1 cellular context compared by ENCODE assay signal in genomic region chr11:77036398-77036797, GRCh38.
TF ChIP-seq lines count a peak whose summit lies in the region.

No MANE protein-coding gene starts in this region.

TF ChIP-seq in HepG2, 621 proteins besides CTCF, POLR2A, EP300 and RAD21 (continued from another document and continues in another):
- TF ChIP-seq ZBTB40 (IDR thresholded peaks at IDR 0.05) (no peak), ZBTB40 (CRISPR knock-in tag; IDR thresholded peaks at IDR 0.05) (no peak), SOX5 (CRISPR knock-in tag; IDR thresholded peaks at IDR 0.05; ENCODE audit: borderline replicate concordance) (peak; percentile 80), ZNF275 (CRISPR knock-in tag; IDR thresholded peaks at IDR 0.05; ENCODE audit: borderline replicate concordance) (no peak), ZNF609 (CRISPR knock-in tag; IDR thresholded peaks at IDR 0.05; ENCODE audit: borderline replicate concordance) (peak; percentile 100), ZSCAN20 (CRISPR knock-in tag; IDR thresholded peaks at IDR 0.05; ENCODE audit: borderline replicate concordance) (no peak), CBFB (CRISPR knock-in tag; IDR thresholded peaks at IDR 0.05) (no peak), EED (CRISPR knock-in tag; IDR thresholded peaks at IDR 0.05) (no peak), ZNF83 (CRISPR knock-in tag; IDR thresholded peaks at IDR 0.05; ENCODE audit: borderline replicate concordance) (no peak), NCOA5 (CRISPR knock-in tag; IDR thresholded peaks at IDR 0.05) (no peak), JARID2 (CRISPR knock-in tag; IDR thresholded peaks at IDR 0.05; ENCODE audit: insufficient replicate concordance) (no peak), E2F2 (CRISPR knock-in tag; IDR thresholded peaks at IDR 0.05; ENCODE audit: borderline replicate concordance) (no peak), ZNF383 (CRISPR knock-in tag; IDR thresholded peaks at IDR 0.05; ENCODE audit: borderline replicate concordance) (no peak), ZNF720 (CRISPR knock-in tag; IDR thresholded peaks at IDR 0.05) (no peak), SMARCC2 (IDR thresholded peaks at IDR 0.05) (no peak), ZNF260 (CRISPR knock-in tag; IDR thresholded peaks at IDR 0.05; ENCODE audit: borderline replicate concordance, low read depth) (no peak), IRX3 (CRISPR knock-in tag; IDR thresholded peaks at IDR 0.05; ENCODE audit: borderline replicate concordance, low read depth) (0 out of 2 replicates have a peak, but pooled peaks have one; percentile 45), ARNT2 (CRISPR knock-in tag; IDR thresholded peaks at IDR 0.05; ENCODE audit: low read depth) (no peak), ZNF775 (CRISPR knock-in tag; IDR thresholded peaks at IDR 0.05; ENCODE audit: borderline replicate concordance) (no peak), ZNF333 (CRISPR knock-in tag; IDR thresholded peaks at IDR 0.05; ENCODE audit: borderline replicate concordance) (no peak), YEATS2 (CRISPR knock-in tag; IDR thresholded peaks at IDR 0.05; ENCODE audit: borderline replicate concordance) (no peak), NONO (IDR thresholded peaks at IDR 0.05) (no peak), NONO (CRISPR knock-in tag; conservative IDR thresholded peaks at IDR 0.05) (0 out of 2 replicates have a peak, but pooled peaks have one; percentile 55), NR2F6 (IDR thresholded peaks at IDR 0.05) (peak; percentile 87), NR2F6 (CRISPR knock-in tag; IDR thresholded peaks at IDR 0.05) (peak; percentile 59), CENPX (CRISPR knock-in tag; IDR thresholded peaks at IDR 0.05) (no peak), RERE (CRISPR knock-in tag; IDR thresholded peaks at IDR 0.05; ENCODE audit: low read depth) (peak; percentile 99), ZFP36 (IDR thresholded peaks at IDR 0.05; ENCODE audit: borderline replicate concordance, low read depth, low read length, partially characterized antibody) (peak; percentile 86)
- TF ChIP-seq, protein P1, sequence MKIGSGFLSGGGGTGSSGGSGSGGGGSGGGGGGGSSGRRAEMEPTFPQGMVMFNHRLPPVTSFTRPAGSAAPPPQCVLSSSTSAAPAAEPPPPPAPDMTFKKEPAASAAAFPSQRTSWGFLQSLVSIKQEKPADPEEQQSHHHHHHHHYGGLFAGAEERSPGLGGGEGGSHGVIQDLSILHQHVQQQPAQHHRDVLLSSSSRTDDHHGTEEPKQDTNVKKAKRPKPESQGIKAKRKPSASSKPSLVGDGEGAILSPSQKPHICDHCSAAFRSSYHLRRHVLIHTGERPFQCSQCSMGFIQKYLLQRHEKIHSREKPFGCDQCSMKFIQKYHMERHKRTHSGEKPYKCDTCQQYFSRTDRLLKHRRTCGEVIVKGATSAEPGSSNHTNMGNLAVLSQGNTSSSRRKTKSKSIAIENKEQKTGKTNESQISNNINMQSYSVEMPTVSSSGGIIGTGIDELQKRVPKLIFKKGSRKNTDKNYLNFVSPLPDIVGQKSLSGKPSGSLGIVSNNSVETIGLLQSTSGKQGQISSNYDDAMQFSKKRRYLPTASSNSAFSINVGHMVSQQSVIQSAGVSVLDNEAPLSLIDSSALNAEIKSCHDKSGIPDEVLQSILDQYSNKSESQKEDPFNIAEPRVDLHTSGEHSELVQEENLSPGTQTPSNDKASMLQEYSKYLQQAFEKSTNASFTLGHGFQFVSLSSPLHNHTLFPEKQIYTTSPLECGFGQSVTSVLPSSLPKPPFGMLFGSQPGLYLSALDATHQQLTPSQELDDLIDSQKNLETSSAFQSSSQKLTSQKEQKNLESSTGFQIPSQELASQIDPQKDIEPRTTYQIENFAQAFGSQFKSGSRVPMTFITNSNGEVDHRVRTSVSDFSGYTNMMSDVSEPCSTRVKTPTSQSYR (CRISPR knock-in tag; IDR thresholded peaks at IDR 0.05; ENCODE audit: borderline replicate concordance) = peak; percentile 26; the same call in 1 of the 2 replicates
- TF ChIP-seq, protein P2, sequence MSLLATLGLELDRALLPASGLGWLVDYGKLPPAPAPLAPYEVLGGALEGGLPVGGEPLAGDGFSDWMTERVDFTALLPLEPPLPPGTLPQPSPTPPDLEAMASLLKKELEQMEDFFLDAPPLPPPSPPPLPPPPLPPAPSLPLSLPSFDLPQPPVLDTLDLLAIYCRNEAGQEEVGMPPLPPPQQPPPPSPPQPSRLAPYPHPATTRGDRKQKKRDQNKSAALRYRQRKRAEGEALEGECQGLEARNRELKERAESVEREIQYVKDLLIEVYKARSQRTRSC (CRISPR knock-in tag; IDR thresholded peaks at IDR 0.05; ENCODE audit: low read depth) = no peak
